8 cellular contexts compared by ENCODE assay signal in genomic region chr10:6473901-6474370, GRCh38.
A peak's percentile ranks its signal among the peaks of the same experiment; 100 is the strongest.
DNase-seq lines count a peak whose midpoint lies in the region; ATAC-seq and TF ChIP-seq lines count a peak whose summit lies in the region.

No MANE protein-coding gene starts in this region.

- no CpG with 5 or more reads among the region's 6 CpGs for WGBS in mesendoderm (ENCODE audit: extremely low coverage, insufficient coverage, low lambda C conversion rate)

- H3K4ac ChIP-seq in mesendoderm (ENCODE audit: low read depth, low read length), result no peak overlapping the region

- H3K18ac ChIP-seq in mesendoderm (ENCODE audit: low read length), result no peak overlapping the region

- no peaks in the 10 kb centered on the region for H3K9me3 ChIP-seq in neural progenitor cell (ENCODE audit: low read depth)

- H4K8ac ChIP-seq in mesendoderm (ENCODE audit: low read depth, low read length), result no peak overlapping the region

- no peaks in the 10 kb centered on the region for H3K27me3 Mint-ChIP-seq in activated T-helper 1 cell treated with anti-CD3 and anti-CD28 coated beads, Interleukin-12 subunit alpha, Interleukin-12 subunit beta, Interleukin-2, Interleukin-4 antibody, amounts not matched to agents 30 ng/mL and 10 ng/mL and 1 ng/mL, durations not matched to agents 14 hours and 24 hours and 36 hours (ENCODE audit: insufficient read depth)
- H3K27me3 Mint-ChIP-seq in naive B cell (peaks cover 0 to 17% (median 12%) of the 10 kb centered on the region in 3 donors), neural progenitor cell (ENCODE audit: insufficient read depth, low read depth) (no peaks in the 10 kb centered on the region), GM23338 (ENCODE audit: insufficient read depth, low read depth, poor library complexity) (peaks cover 2% of the 10 kb centered on the region)

- H3K27ac Mint-ChIP-seq in activated T-helper 1 cell treated with anti-CD3 and anti-CD28 coated beads, Interleukin-12 subunit alpha, Interleukin-12 subunit beta, Interleukin-2, Interleukin-4 antibody, amounts not matched to agents 30 ng/mL and 10 ng/mL and 1 ng/mL, durations not matched to agents 14 hours and 24 hours and 36 hours, result peak overlapping the region; percentile 97
- H3K27ac Mint-ChIP-seq in naive B cell (peak overlapping the region; percentile 46 to 95 (median 92)), neural progenitor cell (no peak overlapping the region), GM23338 (no peak overlapping the region)

- no peak overlapping the region for H3K9ac ChIP-seq in mesendoderm (ENCODE audit: low read length)
- no peak overlapping the region for H3K9ac ChIP-seq in neural progenitor cell

- H3K4me3 ChIP-seq in mesendoderm (ENCODE audit: low read length), result no peak overlapping the region
- no peak overlapping the region for H3K4me3 ChIP-seq in neural progenitor cell
- H3K4me3 ChIP-seq in GM23338, result no peak overlapping the region

- H3K27me3 ChIP-seq in mesendoderm (ENCODE audit: insufficient read depth, low read length, poor library complexity), result no peaks in the 10 kb centered on the region
- no peaks in the 10 kb centered on the region for H3K27me3 ChIP-seq in neural progenitor cell
- H3K27me3 ChIP-seq in GM23338 (ENCODE audit: insufficient read depth), result no peaks in the 10 kb centered on the region

- H3K23ac ChIP-seq in mesendoderm (ENCODE audit: low read length), result no peak overlapping the region

- H3K36me3 ChIP-seq in mesendoderm (ENCODE audit: control insufficient read depth, insufficient read depth, low read length) (no peaks in the 10 kb centered on the region), neural progenitor cell (no peaks in the 10 kb centered on the region), GM23338 (ENCODE audit: insufficient read depth) (peaks cover 7% of the 10 kb centered on the region)

- no peak overlapping the region for H2BK5ac ChIP-seq in mesendoderm (ENCODE audit: low read length)

- H2AFZ ChIP-seq in neural progenitor cell (replicated peaks), result no peak overlapping the region
- no peak overlapping the region for H2AFZ ChIP-seq in GM23338

- H3K9me2 ChIP-seq in GM23338 (ENCODE audit: insufficient read depth), result no peaks in the 10 kb centered on the region

- H3K4me1 ChIP-seq in mesendoderm (ENCODE audit: control insufficient read depth, low read depth, low read length), result no peaks in the 10 kb centered on the region
- H3K4me1 ChIP-seq in neural progenitor cell, result no peaks in the 10 kb centered on the region
- H3K4me1 ChIP-seq in GM23338 (ENCODE audit: insufficient read depth), result no peaks in the 10 kb centered on the region

- H3F3A ChIP-seq in neural progenitor cell (ENCODE audit: low read depth) (no peaks in the 10 kb centered on the region), GM23338 (replicated peaks; ENCODE audit: low read depth) (no peaks in the 10 kb centered on the region)

- no peak overlapping the region for H2BK15ac ChIP-seq in mesendoderm (replicated peaks; ENCODE audit: low read depth)

- H3K4me2 ChIP-seq in mesendoderm (ENCODE audit: low read length) (no peak overlapping the region), neural progenitor cell (no peak overlapping the region), GM23338 (no peak overlapping the region)

- H3K27ac ChIP-seq in mesendoderm (ENCODE audit: low read depth, low read length), result no peak overlapping the region
- no peak overlapping the region for H3K27ac ChIP-seq in neural progenitor cell
- no peak overlapping the region for H3K27ac ChIP-seq in GM23338 (ENCODE audit: low read depth)

- no peaks in the 10 kb centered on the region for H3K79me2 ChIP-seq in mesendoderm (ENCODE audit: control insufficient read depth, insufficient read depth, low read length)
- no peaks in the 10 kb centered on the region for H3K79me2 ChIP-seq in neural progenitor cell (ENCODE audit: low read depth)
- no peaks in the 10 kb centered on the region for H3K79me2 ChIP-seq in GM23338 (replicated peaks; ENCODE audit: insufficient read depth)

- no peak overlapping the region for H2AK5ac ChIP-seq in mesendoderm (ENCODE audit: low read length)

- no peak overlapping the region for H3K56ac ChIP-seq in mesendoderm (ENCODE audit: low read length)

- H3K4me3 Mint-ChIP-seq in activated T-helper 1 cell treated with anti-CD3 and anti-CD28 coated beads, Interleukin-12 subunit alpha, Interleukin-12 subunit beta, Interleukin-2, Interleukin-4 antibody, amounts not matched to agents 30 ng/mL and 10 ng/mL and 1 ng/mL, durations not matched to agents 14 hours and 24 hours and 36 hours, result peak overlapping the region; percentile 86
- peak overlapping the region; percentile 73 to 88 (median 80) for H3K4me3 Mint-ChIP-seq in naive B cell
- H3K4me3 Mint-ChIP-seq in neural progenitor cell, result no peak overlapping the region
- H3K4me3 Mint-ChIP-seq in GM23338, result no peak overlapping the region

- H4K20me1 ChIP-seq in neural progenitor cell (ENCODE audit: low read depth) (no peaks in the 10 kb centered on the region), GM23338 (replicated peaks; ENCODE audit: insufficient read depth) (no peaks in the 10 kb centered on the region)

- H4K5ac ChIP-seq in mesendoderm (ENCODE audit: low read length), result no peak overlapping the region

- TF ChIP-seq CTCF in neural progenitor cell (IDR thresholded peaks at IDR 0.05), result no peak
- no peak for TF ChIP-seq CTCF in GM23338 (conservative IDR thresholded peaks at IDR 0.05; ENCODE audit: low read depth in 2 of 2)

- ATAC-seq in HG03571 (IDR thresholded peaks at IDR 0.05; ENCODE audit: unreplicated experiment), result peak; percentile 74
- peak; percentile 73 to 88 for ATAC-seq in naive B cell (ENCODE audit: low read depth in 2 of 2)
- ATAC-seq in GM23338, result no peak

- H3K9me3 Mint-ChIP-seq in activated T-helper 1 cell treated with anti-CD3 and anti-CD28 coated beads, Interleukin-12 subunit alpha, Interleukin-12 subunit beta, Interleukin-2, Interleukin-4 antibody, amounts not matched to agents 30 ng/mL and 10 ng/mL and 1 ng/mL, durations not matched to agents 14 hours and 24 hours and 36 hours, result peaks cover 9% of the 10 kb centered on the region
- H3K9me3 Mint-ChIP-seq in naive B cell (peaks cover 0 to 9% (median 2%) of the 10 kb centered on the region in 7 donors), neural progenitor cell (no peaks in the 10 kb centered on the region), GM23338 (no peaks in the 10 kb centered on the region; the same call in 2 of the 3 replicates)

- peaks cover 89% of the 10 kb centered on the region for H3K4me1 Mint-ChIP-seq in activated T-helper 1 cell treated with anti-CD3 and anti-CD28 coated beads, Interleukin-12 subunit alpha, Interleukin-12 subunit beta, Interleukin-2, Interleukin-4 antibody, amounts not matched to agents 30 ng/mL and 10 ng/mL and 1 ng/mL, durations not matched to agents 14 hours and 24 hours and 36 hours (ENCODE audit: low read depth)
- H3K4me1 Mint-ChIP-seq in naive B cell (peaks cover 23 to 30% (median 26%) of the 10 kb centered on the region in 3 donors), neural progenitor cell (peaks cover 9% of the 10 kb centered on the region), GM23338 (peaks cover 4% of the 10 kb centered on the region; the same call in 1 of the 3 replicates)

- no peaks in the 10 kb centered on the region for H3K79me1 ChIP-seq in mesendoderm (ENCODE audit: low read length)

- intact Hi-C loops in activated T-helper 1 cell treated with anti-CD3 and anti-CD28 coated beads, Interleukin-12 subunit alpha, Interleukin-12 subunit beta, Interleukin-2, Interleukin-4 antibody, amounts not matched to agents 30 ng/mL and 10 ng/mL and 1 ng/mL, durations not matched to agents 14 hours and 24 hours and 36 hours (cut with micrococcal nuclease), result loop anchor here (1.0 to 2.0 kb wide), 12 partner anchors 8 to 192 kb away; partner anchors contain the start of gene PRKCQ

- H2BK120ac ChIP-seq in mesendoderm (ENCODE audit: low read depth, low read length), result no peak overlapping the region

- DNase-seq in activated naive CD4-positive, alpha-beta T cell treated with Interleukin-2 at 50 U/mL for 16 hours, result peak; percentile 33
- DNase-seq in activated naive CD4-positive, alpha-beta T cell (lab: John Stamatoyannopoulos, UW), result no peak
- peak; percentile 44 for DNase-seq in activated T-helper 1 cell treated with anti-CD3 and anti-CD28 coated beads, Interleukin-12 subunit alpha, Interleukin-12 subunit beta, Interleukin-2, Interleukin-4 antibody, amounts not matched to agents 30 ng/mL and 10 ng/mL and 1 ng/mL, durations not matched to agents 14 hours and 24 hours and 36 hours (ENCODE audit: low spot score)
- DNase-seq in naive B cell (peak; percentile 30), mesendoderm (no peak), neural progenitor cell (ENCODE audit: low spot score) (no peak), GM23338 (ENCODE audit: low spot score) (no peak)

- peaks cover 66% of the 10 kb centered on the region for H3K36me3 Mint-ChIP-seq in activated T-helper 1 cell treated with anti-CD3 and anti-CD28 coated beads, Interleukin-12 subunit alpha, Interleukin-12 subunit beta, Interleukin-2, Interleukin-4 antibody, amounts not matched to agents 30 ng/mL and 10 ng/mL and 1 ng/mL, durations not matched to agents 14 hours and 24 hours and 36 hours (ENCODE audit: low read depth)
- peaks cover 3 to 11% of the 10 kb centered on the region in 2 donors for H3K36me3 Mint-ChIP-seq in naive B cell
- peaks cover 7% of the 10 kb centered on the region for H3K36me3 Mint-ChIP-seq in neural progenitor cell
- H3K36me3 Mint-ChIP-seq in GM23338 (ENCODE audit: low read depth), result peaks cover 24% of the 10 kb centered on the region

Comparison
In these comparisons a context has a peak if more than half of its experiments do, and no peak if none do; other contexts are left out.
1. DNase-seq: peak in activated naive CD4-positive, alpha-beta T cell treated with Interleukin-2 at 50 U/mL for 16 hours (single experiment), activated T-helper 1 cell treated with anti-CD3 and anti-CD28 coated beads, Interleukin-12 subunit alpha, Interleukin-12 subunit beta, Interleukin-2, Interleukin-4 antibody, amounts not matched to agents 30 ng/mL and 10 ng/mL and 1 ng/mL, durations not matched to agents 14 hours and 24 hours and 36 hours (single experiment) and naive B cell (single experiment); none in activated naive CD4-positive, alpha-beta T cell (0 of 4), mesendoderm (single experiment), neural progenitor cell (single experiment) and GM23338 (single experiment).
2. H3K27ac Mint-ChIP-seq: peak in activated T-helper 1 cell treated with anti-CD3 and anti-CD28 coated beads, Interleukin-12 subunit alpha, Interleukin-12 subunit beta, Interleukin-2, Interleukin-4 antibody, amounts not matched to agents 30 ng/mL and 10 ng/mL and 1 ng/mL, durations not matched to agents 14 hours and 24 hours and 36 hours (single experiment) and naive B cell (6 of 6); none in neural progenitor cell (single experiment) and GM23338 (single experiment).
3. H3K4me3 Mint-ChIP-seq: peak in activated T-helper 1 cell treated with anti-CD3 and anti-CD28 coated beads, Interleukin-12 subunit alpha, Interleukin-12 subunit beta, Interleukin-2, Interleukin-4 antibody, amounts not matched to agents 30 ng/mL and 10 ng/mL and 1 ng/mL, durations not matched to agents 14 hours and 24 hours and 36 hours (single experiment) and naive B cell (8 of 8); none in neural progenitor cell (single experiment) and GM23338 (single experiment).